10 cellular contexts compared by ENCODE assay signal in the genomic region with DNA sequence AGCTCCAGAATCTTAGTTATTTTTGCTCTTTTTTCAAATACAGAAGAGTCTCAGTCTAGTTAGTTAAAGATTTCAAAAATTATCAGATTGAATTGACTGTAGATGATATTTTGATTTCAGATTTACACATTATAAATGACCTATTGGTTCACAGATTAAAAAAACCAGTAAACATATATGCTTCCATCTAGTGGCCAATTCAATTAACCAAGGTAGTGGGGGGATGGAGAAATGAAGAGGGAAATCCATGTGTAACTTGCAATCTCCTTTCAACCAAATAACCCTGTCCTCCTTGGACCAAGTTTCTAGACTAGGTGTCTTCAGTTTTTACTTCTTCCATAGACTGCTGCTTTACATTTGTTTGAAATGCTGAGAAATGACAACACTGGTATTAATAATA.
DNase-seq lines count a peak whose midpoint lies in the region; ATAC-seq and TF ChIP-seq lines count a peak whose summit lies in the region.
"Had no signal": no experiment of that assay in that cellular context is flagged by ENCODE, and none has a peak within 500 bp of the region (broad histone marks: within the 10 kb centered on the region; RNA-seq: fewer than 3 reads in every experiment).

No MANE protein-coding gene starts in this region.

- TF ChIP-seq POLR2A in gastroesophageal sphincter (IDR thresholded peaks at IDR 0.05): no peak

- H3K9ac ChIP-seq in HUES48 (ENCODE audit: low read depth, low read length): no peak overlapping the region

- ATAC-seq in left cardiac atrium (no peak), GM21381 (IDR thresholded peaks at IDR 0.05; ENCODE audit: unreplicated experiment) (no peak), gastroesophageal sphincter (no peak)

- intact Hi-C loops in left cardiac atrium (cut with DNase I): no loop called here

- no peak for DNase-seq in BJ (ENCODE audit: low read depth)
- DNase-seq in kidney glomerular epithelial cell (lab: John Stamatoyannopoulos, UW): peak; percentile 15
- no peak for DNase-seq in stimulated activated CD4-positive, alpha-beta T cell treated with anti-CD3 and anti-CD28 coated beads, Interleukin-4, amount 100 ng/mL, for 4 hours
- no peak for DNase-seq in left cardiac atrium
- DNase-seq: GDM1 had no signal

- H3K36me3 ChIP-seq in BJ (ENCODE audit: control insufficient read depth, insufficient read depth, low read length) (no peaks in the 10 kb centered on the region), HUES48 (ENCODE audit: control insufficient read depth, insufficient read depth, low read length) (no peaks in the 10 kb centered on the region), gastroesophageal sphincter (no peaks in the 10 kb centered on the region)

- H3K9me3 ChIP-seq in HUES48 (ENCODE audit: control insufficient read depth, insufficient read depth, low read length): no peaks in the 10 kb centered on the region
- no peaks in the 10 kb centered on the region for H3K9me3 ChIP-seq in gastroesophageal sphincter

- H3K27me3 ChIP-seq in BJ (ENCODE audit: control insufficient read depth, insufficient read depth, low read length) (no peaks in the 10 kb centered on the region), HUES48 (ENCODE audit: control insufficient read depth, insufficient read depth, low read length) (no peaks in the 10 kb centered on the region), gastroesophageal sphincter (no peaks in the 10 kb centered on the region)

- H3K4me1 ChIP-seq in HUES48 (ENCODE audit: control insufficient read depth, insufficient read depth, low read length) (peaks cover 67% of the 10 kb centered on the region), gastroesophageal sphincter (no peaks in the 10 kb centered on the region)

- TF ChIP-seq EP300 in gastroesophageal sphincter (IDR thresholded peaks at IDR 0.05): no peak

- CTCF ChIA-PET in BJ (lab: Yijun Ruan, JAX): interaction anchor here (1.1 to 2.2 kb wide), 3 partner anchors 10 to 321 kb away, joined by 3 to 9 read pairs (median 7); no protein-coding TSS in a partner anchor

- POLR2A ChIA-PET in BJ (lab: Charles Lee): no interaction called here

- TF ChIP-seq CTCF in BJ (IDR thresholded peaks at IDR 0.05; ENCODE audit: insufficient read depth, low read depth, low read length) (peak; percentile 49), VCaP (conservative IDR thresholded peaks at IDR 0.05) (peak; percentile 75), gastroesophageal sphincter (IDR thresholded peaks at IDR 0.05) (peak in 1 of 4 experiments; percentile 28)

- H3K27ac ChIP-seq in HUES48 (ENCODE audit: low read depth, low read length): peak overlapping the region; percentile 48
- H3K27ac ChIP-seq in VCaP: no peak overlapping the region
- H3K27ac ChIP-seq in gastroesophageal sphincter: no peak overlapping the region

- no peak overlapping the region for H3K4me3 ChIP-seq in BJ (ENCODE audit: low read depth, low read length)
- H3K4me3 ChIP-seq in HUES48 (ENCODE audit: low read depth, low read length): no peak overlapping the region
- no peak overlapping the region for H3K4me3 ChIP-seq in gastroesophageal sphincter
- H3K4me3 ChIP-seq: lung had no signal
